Comparison of ENCODE assay signal across 28 cellular contexts in the genomic region with DNA sequence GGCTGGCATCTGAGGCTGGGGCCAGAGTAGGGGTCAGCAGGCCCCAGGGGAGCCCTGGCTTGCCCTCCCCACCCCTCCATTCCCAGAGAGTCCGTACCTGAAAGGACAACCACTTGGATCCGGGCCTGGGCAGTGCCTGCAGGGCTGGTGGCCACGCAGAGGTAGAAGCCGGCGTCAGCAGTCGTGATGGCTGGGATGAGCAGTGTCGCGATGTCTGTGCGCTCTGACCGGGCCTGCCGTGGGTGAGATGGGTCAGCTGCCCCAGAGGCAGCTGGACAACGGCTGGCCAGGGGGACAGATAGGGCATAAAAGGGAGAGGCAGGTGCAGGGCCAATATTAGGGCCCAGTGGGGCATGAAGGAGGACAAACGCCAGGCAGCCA. TPM values are rescaled to one million over a fixed set of nuclear protein-coding genes. Genes with fewer than 3 reads are reported as not detected.
DNase-seq lines count a peak whose midpoint lies in the region; ATAC-seq and TF ChIP-seq lines count a peak whose summit lies in the region.
"Had no signal": no experiment of that assay in that cellular context is flagged by ENCODE, and none has a peak within 500 bp of the region (broad histone marks: within the 10 kb centered on the region; RNA-seq: fewer than 3 reads in every experiment).

No MANE protein-coding gene starts in this region.

- no peak overlapping the region for H3K4me3 Mint-ChIP-seq in mesothelial cell of epicardium
- H3K4me3 Mint-ChIP-seq: CD4-positive, alpha-beta memory T cell; CD4-positive, CD25-positive, alpha-beta regulatory T cell; CD8-positive, alpha-beta memory T cell had no signal

- no peaks in the 10 kb centered on the region for H3K9me3 Mint-ChIP-seq in mesothelial cell of epicardium
- H3K9me3 Mint-ChIP-seq: CD14-positive monocyte; CD4-positive, alpha-beta memory T cell; CD4-positive, CD25-positive, alpha-beta regulatory T cell; CD8-positive, alpha-beta memory T cell had no signal

- no peak for TF ChIP-seq CTCF in RWPE2 (IDR thresholded peaks at IDR 0.05; ENCODE audit: poor library complexity, severe bottlenecking)
- TF ChIP-seq CTCF in spleen (IDR thresholded peaks at IDR 0.05 in 8 of 11, conservative IDR thresholded peaks at IDR 0.05 in 3 of 11), result no peak
- no peak for TF ChIP-seq CTCF in brain microvascular endothelial cell (IDR thresholded peaks at IDR 0.05; ENCODE audit: low read depth, low read length, missing control alignments)
- no peak for TF ChIP-seq CTCF in mesothelial cell of epicardium (IDR thresholded peaks at IDR 0.05; ENCODE audit: unreplicated experiment)
- no peak for TF ChIP-seq CTCF in foreskin fibroblast (IDR thresholded peaks at IDR 0.05; ENCODE audit: low read depth, low read length)

- H3K79me1 ChIP-seq in neuronal stem cell (ENCODE audit: low read depth, low read length), result peaks cover 4% of the 10 kb centered on the region

- peak; percentile 66 for DNase-seq in RWPE2 (ENCODE audit: low spot score)
- DNase-seq in neuronal stem cell (ENCODE audit: low spot score), result no peak
- DNase-seq in spleen, result peak; percentile 59
- no peak for DNase-seq in brain microvascular endothelial cell
- no peak for DNase-seq in mesothelial cell of epicardium (ENCODE audit: low spot score in 2 of 2, unreplicated experiment in 2 of 2)
- no peak for DNase-seq in foreskin fibroblast
- DNase-seq: 8988T; ACHN; BE2C; C1 segment of cervical spinal cord; CD4-positive, alpha-beta memory T cell; CD4-positive, CD25-positive, alpha-beta regulatory T cell; CD8-positive, alpha-beta memory T cell; COR-L47; DMS 273 treated with DMSO at 0.1 percent for 48 hours; DMS153; DMS53; DMS79; DND-41; EL; GDM1 had no signal

- H3K4me3 ChIP-seq in RWPE2 (ENCODE audit: severe bottlenecking) (no peak overlapping the region), neuronal stem cell (ENCODE audit: low read length in 2 of 2) (no peak overlapping the region), spleen (no peak overlapping the region), brain microvascular endothelial cell (ENCODE audit: low read depth, low read length) (no peak overlapping the region), foreskin fibroblast (ENCODE audit: low read depth in 1 of 2, low read length in 2 of 2) (no peak overlapping the region)
- H3K4me3 ChIP-seq: BLaER1, GM12878 had no signal

- H3K4ac ChIP-seq in neuronal stem cell (ENCODE audit: low read length), result no peak overlapping the region

- no peak overlapping the region for H3K18ac ChIP-seq in neuronal stem cell (ENCODE audit: low read length)

- H3K4me1 ChIP-seq in RWPE2 (ENCODE audit: insufficient read depth, poor library complexity, severe bottlenecking) (peaks cover 2% of the 10 kb centered on the region), neuronal stem cell (ENCODE audit: control insufficient read depth in 2 of 2, insufficient read depth in 1 of 2, low read depth in 1 of 2, low read length in 2 of 2) (no peaks in the 10 kb centered on the region), spleen (peaks cover 0 to 27% (median 17%) of the 10 kb centered on the region in 6 donors)
- H3K4me1 ChIP-seq: BE2C, BLaER1 had no signal

- no peak overlapping the region for H3K27ac Mint-ChIP-seq in mesothelial cell of epicardium
- H3K27ac Mint-ChIP-seq: CD14-positive monocyte; CD4-positive, alpha-beta memory T cell; CD4-positive, CD25-positive, alpha-beta regulatory T cell; CD8-positive, alpha-beta memory T cell had no signal

- H4K91ac ChIP-seq in neuronal stem cell (ENCODE audit: low read depth, low read length, poor library complexity), result peak overlapping the region; percentile 85

- in situ Hi-C loops in brain microvascular endothelial cell (cut with HindIII; ENCODE audit: low pct_ligation_motif_present, low sequenced_read_pairs), result no loop called here

- H3K23ac ChIP-seq in neuronal stem cell (ENCODE audit: low read depth, low read length, poor library complexity), result peak overlapping the region; percentile 65

- no peak overlapping the region for H2AK5ac ChIP-seq in neuronal stem cell (ENCODE audit: low read depth, low read length)

- ATAC-seq in RWPE2 (ENCODE audit: low read depth), result no peak
- ATAC-seq in GM21723 (IDR thresholded peaks at IDR 0.05; ENCODE audit: unreplicated experiment), result no peak
- ATAC-seq: GM12878 had no signal

- H2BK5ac ChIP-seq in neuronal stem cell (ENCODE audit: low read length), result no peak overlapping the region

- H3K36me3 ChIP-seq in RWPE2 (ENCODE audit: low read depth), result peaks cover 52% of the 10 kb centered on the region
- H3K36me3 ChIP-seq in neuronal stem cell (replicated peaks in 1 of 2; ENCODE audit: control insufficient read depth in 2 of 2, insufficient read depth in 2 of 2, low read length in 2 of 2), result peaks cover 49 to 86% of the 10 kb centered on the region in 2 donors
- H3K36me3 ChIP-seq in spleen, result peaks cover 0 to 88% (median 51%) of the 10 kb centered on the region in 6 donors
- peaks cover 60% of the 10 kb centered on the region for H3K36me3 ChIP-seq in brain microvascular endothelial cell (replicated peaks)
- H3K36me3 ChIP-seq: BE2C had no signal

- H2AFZ ChIP-seq in neuronal stem cell (ENCODE audit: low read length), result no peak overlapping the region

- no peak overlapping the region for H3K9ac ChIP-seq in neuronal stem cell (ENCODE audit: low read depth, low read length, poor library complexity)
- H3K9ac ChIP-seq: BLaER1 had no signal

- H2BK15ac ChIP-seq in neuronal stem cell (ENCODE audit: low read length), result no peak overlapping the region

- no peak overlapping the region for H4K8ac ChIP-seq in neuronal stem cell (ENCODE audit: low read depth, low read length)

- TF ChIP-seq POLR2A in spleen (IDR thresholded peaks at IDR 0.05), result no peak

- intact Hi-C loops in spleen (cut with DNase I; ENCODE audit: low total_unique reads), result no loop called here

- WGBS in neuronal stem cell (ENCODE audit: extremely low coverage in 2 of 2, insufficient read length in 2 of 2, insufficient replicate concordance in 1 of 2), 2 donors, result no CpG with 5 or more reads among the region's 13 CpGs
- WGBS in spleen, 5 donors, result 90 to 97% (median 96%) methylated on average over 13 of the region's 13 CpGs

- no peak overlapping the region for H2BK120ac ChIP-seq in neuronal stem cell (ENCODE audit: low read depth, low read length)

- no peaks in the 10 kb centered on the region for H3K9me3 ChIP-seq in RWPE2 (ENCODE audit: severe bottlenecking)
- peaks cover 0 to 2% of the 10 kb centered on the region in 2 donors for H3K9me3 ChIP-seq in neuronal stem cell (replicated peaks in 1 of 2; ENCODE audit: control insufficient read depth in 2 of 2, insufficient read depth in 1 of 2, low read depth in 1 of 2, low read length in 2 of 2)
- no peaks in the 10 kb centered on the region for H3K9me3 ChIP-seq in spleen
- H3K9me3 ChIP-seq: BE2C, BLaER1 had no signal

- H3K14ac ChIP-seq in neuronal stem cell (ENCODE audit: low read length), result peak overlapping the region; percentile 94

- H3K4me1 Mint-ChIP-seq in mesothelial cell of epicardium, result no peaks in the 10 kb centered on the region

- H3K36me3 Mint-ChIP-seq in mesothelial cell of epicardium, result peaks cover 28% of the 10 kb centered on the region
- H3K36me3 Mint-ChIP-seq: CD14-positive monocyte; CD4-positive, alpha-beta memory T cell; CD4-positive, CD25-positive, alpha-beta regulatory T cell; CD8-positive, alpha-beta memory T cell had no signal

- no peaks in the 10 kb centered on the region for H3K27me3 Mint-ChIP-seq in mesothelial cell of epicardium (ENCODE audit: low read depth)
- H3K27me3 Mint-ChIP-seq: CD4-positive, alpha-beta memory T cell; CD4-positive, CD25-positive, alpha-beta regulatory T cell; CD8-positive, alpha-beta memory T cell had no signal

- no peak overlapping the region for H2BK12ac ChIP-seq in neuronal stem cell (ENCODE audit: low read length)

- no peak overlapping the region for H3K27ac ChIP-seq in RWPE2 (ENCODE audit: poor library complexity, severe bottlenecking)
- no peak overlapping the region for H3K27ac ChIP-seq in neuronal stem cell (replicated peaks; ENCODE audit: low read length)
- H3K27ac ChIP-seq in spleen, result no peak overlapping the region
- H3K27ac ChIP-seq in brain microvascular endothelial cell, result no peak overlapping the region
- H3K27ac ChIP-seq: BLaER1 had no signal

- H3K27me3 ChIP-seq in RWPE2 (ENCODE audit: insufficient read depth, poor library complexity, severe bottlenecking), result no peaks in the 10 kb centered on the region
- no peaks in the 10 kb centered on the region for H3K27me3 ChIP-seq in neuronal stem cell (ENCODE audit: control insufficient read depth in 3 of 3, insufficient read depth in 3 of 3, low read depth in 1 of 3, low read length in 3 of 3)
- H3K27me3 ChIP-seq in spleen (replicated peaks in 1 of 7), result no peaks in the 10 kb centered on the region
- H3K27me3 ChIP-seq in brain microvascular endothelial cell (replicated peaks), result no peaks in the 10 kb centered on the region
- H3K27me3 ChIP-seq: BE2C, BLaER1 had no signal

- no peak overlapping the region for H3K4me2 ChIP-seq in neuronal stem cell (ENCODE audit: insufficient read depth, low read length, poor library complexity, severe bottlenecking)
- H3K4me2 ChIP-seq: BLaER1 had no signal

RNA-seq across cellular contexts. Expression of gene LDLRAD2, which starts 42.7 kb away (rescaled TPM):
- polyA plus RNA-seq in neuronal stem cell (2013, experiment 1 of 2), result 0.28 TPM
- 0.28 TPM for polyA plus RNA-seq in neuronal stem cell (2013, experiment 2 of 2)
- total RNA-seq in spleen (1 to 10 TPM in 6 of 7 donors, under 1 TPM in 1; 0.94 to 1.9 (median 1.4) TPM), mesothelial cell of epicardium (0.75 to 1.1 TPM (median 1.0 TPM) in 3 replicates)
- polyA plus RNA-seq in spleen, result 1 to 10 TPM; 1.3 to 4.3 (median 1.4) TPM
- total RNA-seq: A673; CD4-positive, alpha-beta memory T cell; CD8-positive, alpha-beta memory T cell; Daoy; G401 had no signal
- polyA plus RNA-seq: CD14-positive monocyte; CD4-positive, alpha-beta memory T cell; CD4-positive, CD25-positive, alpha-beta regulatory T cell; CD8-positive, alpha-beta memory T cell had no signal

Comparison
In these comparisons a context has a peak if more than half of its experiments do, and no peak if none do; other contexts are left out.
1. DNase-seq: peak in RWPE2 (single experiment) and spleen (single experiment); none in neuronal stem cell (single experiment), brain microvascular endothelial cell (single experiment), mesothelial cell of epicardium (0 of 2) and foreskin fibroblast (0 of 2).